In genomic region chr1:34983700-34984355, GRCh38 we compare ENCODE assay signal across 8 cellular contexts. TPM values are rescaled to one million over a fixed set of nuclear protein-coding genes. Genes with fewer than 3 reads are reported as not detected.
DNase-seq lines count a peak whose midpoint lies in the region; ATAC-seq and TF ChIP-seq lines count a peak whose summit lies in the region.

No MANE protein-coding gene starts in this region.

- H3K36me3 ChIP-seq in ES-I3 (ENCODE audit: insufficient read depth, low read length), result peaks cover 4% of the 10 kb centered on the region; the same call in 1 of the 2 replicates
- peaks cover 0 to 25% (median 13%) of the 10 kb centered on the region in 4 donors for H3K36me3 ChIP-seq in esophagus muscularis mucosa

- H3K27me3 ChIP-seq in esophagus muscularis mucosa, result no peaks in the 10 kb centered on the region

- ATAC-seq in HG02938 (IDR thresholded peaks at IDR 0.05; ENCODE audit: unreplicated experiment), result no peak
- ATAC-seq in GM19328 (IDR thresholded peaks at IDR 0.05; ENCODE audit: unreplicated experiment), result no peak
- no peak for ATAC-seq in GM18858 (IDR thresholded peaks at IDR 0.05; ENCODE audit: unreplicated experiment)

- no peak for TF ChIP-seq POLR2A in esophagus muscularis mucosa (IDR thresholded peaks at IDR 0.05; ENCODE audit: low read depth)

- WGBS in esophagus muscularis mucosa, result 40% methylated on average over 1 of the region's 4 CpGs

- DNase-seq in RPMI8226, result peak; percentile 19
- no peak for DNase-seq in esophagus muscularis mucosa (ENCODE audit: extremely low spot score)
- peak; percentile 62 for DNase-seq in retinal pigment epithelial cell (ENCODE audit: low read depth)
- no peak for DNase-seq in NCI-H1417 (lab: John Stamatoyannopoulos, UW)

- no peak for TF ChIP-seq EP300 in esophagus muscularis mucosa (IDR thresholded peaks at IDR 0.05)

- H3K27ac ChIP-seq in esophagus muscularis mucosa (replicated peaks in 1 of 4), result peak overlapping the region; percentile 89 to 97 (median 94)

- intact Hi-C loops in esophagus muscularis mucosa (cut with DNase I), result loop anchor here (10.0 kb wide), 1 partner anchor 129 kb away; the partner anchor contains the start of gene SMIM12

- peak overlapping the region; percentile 84; the same call in 1 of the 2 replicates for H3K9ac ChIP-seq in ES-I3 (ENCODE audit: low read depth, low read length)

- H3K9me3 ChIP-seq in ES-I3 (ENCODE audit: control insufficient read depth, insufficient read depth, low read length), result no peaks in the 10 kb centered on the region
- H3K9me3 ChIP-seq in esophagus muscularis mucosa, result no peaks in the 10 kb centered on the region

- peak overlapping the region; percentile 79 to 95 (median 89) for H3K4me3 ChIP-seq in esophagus muscularis mucosa
- peak overlapping the region; percentile 76 for H3K4me3 ChIP-seq in retinal pigment epithelial cell (ENCODE audit: low read length)

- H3K4me1 ChIP-seq in ES-I3 (ENCODE audit: insufficient read depth, low read length), result peaks cover 6% of the 10 kb centered on the region
- H3K4me1 ChIP-seq in esophagus muscularis mucosa, result peaks cover 20 to 31% (median 25%) of the 10 kb centered on the region in 4 donors

- no peak for TF ChIP-seq CTCF in esophagus muscularis mucosa (IDR thresholded peaks at IDR 0.05)
- TF ChIP-seq CTCF in retinal pigment epithelial cell (conservative IDR thresholded peaks at IDR 0.05; ENCODE audit: low read depth, low read length), result no peak

RNA-seq across cellular contexts. Expression of gene TMEM35B, which starts 1.3 kb away (rescaled TPM):
- total RNA-seq in esophagus muscularis mucosa, result 10 to 100 TPM; 26.1 to 38.6 (median 32.9) TPM

RNA-seq across cellular contexts. Expression of gene ZMYM6, which starts 47.9 kb away (rescaled TPM):
- 10 to 100 TPM in 3 of 4 donors, 1 to 10 TPM in 1; 9.5 to 17.0 (median 14.3) TPM for total RNA-seq in esophagus muscularis mucosa

RNA-seq across cellular contexts. Expression of gene DLGAP3, which starts 54.4 kb away (rescaled TPM):
- under 1 TPM; 0.06 to 0.83 (median 0.40) TPM for total RNA-seq in esophagus muscularis mucosa

Comparison
In these comparisons a context has a peak if more than half of its experiments do, and no peak if none do; other contexts are left out.
1. DNase-seq: peak in RPMI8226 (single experiment) and retinal pigment epithelial cell (single experiment); none in esophagus muscularis mucosa (single experiment) and NCI-H1417 (0 of 3).